In genomic region chr12:49716546-49716945, GRCh38 we compare ENCODE assay signal across 14 cellular contexts. TPM values are rescaled to one million over a fixed set of nuclear protein-coding genes. Genes with fewer than 3 reads are reported as not detected.
DNase-seq lines count a peak whose midpoint lies in the region; ATAC-seq and TF ChIP-seq lines count a peak whose summit lies in the region.
"Had no signal": no experiment of that assay in that cellular context is flagged by ENCODE, and none has a peak within 500 bp of the region (broad histone marks: within the 10 kb centered on the region; RNA-seq: fewer than 3 reads in every experiment).

No MANE protein-coding gene starts in this region.

- H3K27me3 Mint-ChIP-seq in naive B cell = peaks cover 8 to 22% (median 12%) of the 10 kb centered on the region in 3 donors

- H3K27ac Mint-ChIP-seq in naive B cell = no peak overlapping the region
- H3K27ac Mint-ChIP-seq: activated CD8-positive, alpha-beta T cell treated with anti-CD3 and anti-CD28 coated beads, Interleukin-2, amount 10 ng/mL, durations not matched to agents 7 days and 5 days had no signal

- H3K4me3 Mint-ChIP-seq in naive B cell = no peak overlapping the region
- H3K4me3 Mint-ChIP-seq: activated CD8-positive, alpha-beta T cell treated with anti-CD3 and anti-CD28 coated beads, Interleukin-2, amount 10 ng/mL, durations not matched to agents 7 days and 5 days had no signal

- no peak overlapping the region for H3K4me3 ChIP-seq in body of pancreas
- H3K4me3 ChIP-seq in transverse colon = no peak overlapping the region
- H3K4me3 ChIP-seq: left ventricle myocardium inferior, PC-9 had no signal

- in situ Hi-C loops in transverse colon (cut with MboI; ENCODE audit: low pct_ligation_motif_present in 1 of 4, low pct_unique_long_range_greater_than_20kb in 1 of 4, low sequenced_read_pairs in 3 of 4) = no loop called here

- H3K27ac ChIP-seq in body of pancreas (no peak overlapping the region), transverse colon (no peak overlapping the region)
- H3K27ac ChIP-seq: left ventricle myocardium inferior, PC-9 had no signal

- no peak for TF ChIP-seq POLR2A in body of pancreas (IDR thresholded peaks at IDR 0.05)
- no peak for TF ChIP-seq POLR2A in transverse colon (IDR thresholded peaks at IDR 0.05)

- no peak for DNase-seq in naive B cell
- DNase-seq in body of pancreas = no peak
- no peak for DNase-seq in transverse colon
- DNase-seq: activated CD8-positive, alpha-beta T cell treated with anti-CD3 and anti-CD28 coated beads, Interleukin-2, amount 10 ng/mL, durations not matched to agents 7 days and 5 days; C1 segment of cervical spinal cord; DMS79; KBM-7; left ventricle myocardium inferior; NCI-H146; PC-9 had no signal

- TF ChIP-seq EP300 in transverse colon (IDR thresholded peaks at IDR 0.05; ENCODE audit: low read depth) = no peak

- H3K27me3 ChIP-seq in body of pancreas (no peaks in the 10 kb centered on the region), transverse colon (peaks cover 52% of the 10 kb centered on the region)

- H3K4me1 Mint-ChIP-seq in naive B cell = peaks cover 0 to 6% (median 0%) of the 10 kb centered on the region in 3 donors

- ATAC-seq in GM18519 (IDR thresholded peaks at IDR 0.05; ENCODE audit: low FRiP score, unreplicated experiment) (peak; percentile 69), GM21515 (IDR thresholded peaks at IDR 0.05; ENCODE audit: unreplicated experiment) (peak; percentile 66), HG03432 (IDR thresholded peaks at IDR 0.05; ENCODE audit: unreplicated experiment) (peak; percentile 58), naive B cell (ENCODE audit: low read depth in 2 of 2) (peak; percentile 63 to 76), body of pancreas (no peak), HG02973 (IDR thresholded peaks at IDR 0.05; ENCODE audit: unreplicated experiment) (no peak)
- ATAC-seq: activated CD8-positive, alpha-beta T cell treated with anti-CD3 and anti-CD28 coated beads, Interleukin-2, amount 10 ng/mL, durations not matched to agents 7 days and 5 days had no signal

- H3K9me3 ChIP-seq in body of pancreas (no peaks in the 10 kb centered on the region), transverse colon (no peaks in the 10 kb centered on the region)
- H3K9me3 ChIP-seq: left ventricle myocardium inferior had no signal

- H3K9me3 Mint-ChIP-seq in naive B cell = no peaks in the 10 kb centered on the region

- H3K36me3 ChIP-seq in body of pancreas (replicated peaks in 1 of 2; ENCODE audit: insufficient read depth in 1 of 2, low read depth in 2 of 2) (no peaks in the 10 kb centered on the region), transverse colon (no peaks in the 10 kb centered on the region)
- H3K36me3 ChIP-seq: left ventricle myocardium inferior had no signal

- 48 to 61% methylated on average over 2 of the region's 2 CpGs for WGBS in body of pancreas, 2 donors
- 42% methylated on average over 2 of the region's 2 CpGs; no CpG with 5 or more reads in 1 of the 2 donors for WGBS in transverse colon (ENCODE audit: low coverage in 1 of 2), 2 donors

- no peaks in the 10 kb centered on the region for H3K36me3 Mint-ChIP-seq in naive B cell

- H3K4me1 ChIP-seq in body of pancreas (no peaks in the 10 kb centered on the region), transverse colon (no peaks in the 10 kb centered on the region)
- H3K4me1 ChIP-seq: left ventricle myocardium inferior had no signal

- intact Hi-C loops in body of pancreas (cut with DNase I) (no loop called here), transverse colon (cut with DNase I; ENCODE audit: low total_unique reads) (no loop called here)

- no peak for TF ChIP-seq CTCF in body of pancreas (IDR thresholded peaks at IDR 0.05)
- no peak for TF ChIP-seq CTCF in transverse colon (IDR thresholded peaks at IDR 0.05)

RNA-seq across cellular contexts. Expression of gene FMNL3, which starts 9.3 kb away (rescaled TPM):
- polyA plus RNA-seq in naive B cell (ENCODE audit: low read depth in 6 of 6) = 10 to 100 TPM in 4 of 6 donors, 1 to 10 TPM in 2; 1.6 to 18.3 (median 15.2) TPM
- 1 to 10 TPM; 3.0 to 6.2 TPM for total RNA-seq in body of pancreas
- 10 to 100 TPM in 1 of 4 donors, 1 to 10 TPM in 3; 5.3 to 16.5 (median 8.2) TPM for total RNA-seq in transverse colon

RNA-seq across cellular contexts. Expression of gene TMBIM6, which starts 24.8 kb away (rescaled TPM):
- 1,000 to 10,000 TPM in 1 of 6 donors, 100 to 1,000 TPM in 5; 740 to 1,714 (median 822) TPM for polyA plus RNA-seq in naive B cell (ENCODE audit: low read depth in 6 of 6)
- 100 to 1,000 TPM; 234 to 256 TPM for total RNA-seq in body of pancreas
- total RNA-seq in transverse colon = 100 to 1,000 TPM; 234 to 709 (median 558) TPM

Comparison
In these comparisons a context has a peak if more than half of its experiments do, and no peak if none do; other contexts are left out.
1. ATAC-seq: peak in GM18519 (single experiment), GM21515 (single experiment), HG03432 (single experiment) and naive B cell (2 of 2); none in body of pancreas (single experiment) and HG02973 (single experiment).